24 cellular contexts compared by ENCODE assay signal in the genomic region with DNA sequence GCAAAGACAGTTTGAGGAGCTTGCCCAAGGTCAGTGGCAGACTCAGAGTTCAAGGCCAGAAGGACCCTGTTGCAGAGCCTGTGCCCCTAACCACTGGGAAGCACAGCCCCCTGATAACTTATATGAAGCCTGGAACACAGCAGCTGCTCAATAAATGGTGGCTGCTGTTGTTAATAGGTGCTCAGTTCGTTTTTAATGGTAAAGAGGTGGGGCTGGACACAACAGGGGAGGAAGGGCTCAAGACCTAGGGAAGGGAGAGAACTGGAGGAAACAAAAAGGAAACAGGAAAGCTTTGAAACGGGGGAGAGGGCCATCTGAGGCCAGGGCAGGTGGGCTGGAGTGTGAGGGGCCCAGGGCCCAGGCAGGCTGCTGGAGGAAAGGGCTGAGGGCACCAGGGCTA.
"Had no signal": no experiment of that assay in that cellular context is flagged by ENCODE, and none has a peak within 500 bp of the region (broad histone marks: within the 10 kb centered on the region; RNA-seq: fewer than 3 reads in every experiment).

No MANE protein-coding gene starts in this region.

- H3K4me2 ChIP-seq: hepatocyte, neural progenitor cell, smooth muscle cell had no signal

- H3K9me3 ChIP-seq: lower lobe of right lung, neutrophil, right atrium auricular region, right lobe of liver, transverse colon, upper lobe of right lung had no signal

- DNase-seq: heart right ventricle; kidney glomerular epithelial cell; left cardiac atrium; mammary epithelial cell; mesenchymal stem cell; naive thymus-derived CD8-positive, alpha-beta T cell; nephron progenitor cell; occipital lobe; right lobe of liver; stimulated activated CD4-positive, alpha-beta T cell treated with anti-CD3 and anti-CD28 coated beads, Interleukin-1b, Interleukin-23, amount 100 ng/mL, for 48 hours; stimulated activated CD4-positive, alpha-beta T cell treated with anti-CD3 and anti-CD28 coated beads, Interleukin-2, amount 100 ng/mL, for 48 hours; stimulated activated CD4-positive, alpha-beta T cell treated with anti-CD3 and anti-CD28 coated beads, Interleukin-4, amount 100 ng/mL, for 4 hours; stimulated activated naive CD4-positive, alpha-beta T cell treated with Interleukin-2 at 50 U/mL for 16 hours; stimulated activated naive CD8-positive, alpha-beta T cell treated with anti-CD3 and anti-CD28 coated beads, Interleukin-15, amount 100 ng/mL, for 72 hours; transverse colon had no signal

- H3K36me3 Mint-ChIP-seq: naive thymus-derived CD8-positive, alpha-beta T cell; stimulated activated memory B cell treated with anti-CD40 and anti-IgM and Interleukin-4, amounts not matched to agents 10 μg/mL and 1 μg/mL and 100 μg/mL, for 72 hours had no signal

- H3K4me3 Mint-ChIP-seq: naive thymus-derived CD8-positive, alpha-beta T cell; nephron progenitor cell; neural progenitor cell; stimulated activated memory B cell treated with anti-CD40 and anti-IgM and Interleukin-4, amounts not matched to agents 10 μg/mL and 1 μg/mL and 100 μg/mL, for 72 hours; stimulated activated naive CD8-positive, alpha-beta T cell treated with anti-CD3 and anti-CD28 coated beads, Interleukin-15, amount 100 ng/mL, for 72 hours had no signal

- H3K27me3 ChIP-seq: hepatocyte, neural progenitor cell, right atrium auricular region, right lobe of liver, transverse colon, upper lobe of right lung had no signal

- H3K4me1 Mint-ChIP-seq: stimulated activated naive CD8-positive, alpha-beta T cell treated with anti-CD3 and anti-CD28 coated beads, Interleukin-15, amount 100 ng/mL, for 72 hours had no signal

- H3K9me3 Mint-ChIP-seq: naive thymus-derived CD8-positive, alpha-beta T cell; neural progenitor cell; stimulated activated memory B cell treated with anti-CD40 and anti-IgM and Interleukin-4, amounts not matched to agents 10 μg/mL and 1 μg/mL and 100 μg/mL, for 72 hours; stimulated activated naive CD8-positive, alpha-beta T cell treated with anti-CD3 and anti-CD28 coated beads, Interleukin-15, amount 100 ng/mL, for 72 hours had no signal

- H3K79me2 ChIP-seq: hepatocyte, parathyroid adenoma had no signal

- H2AFZ ChIP-seq: hepatocyte, neural progenitor cell, parathyroid adenoma had no signal

- H3K4me1 ChIP-seq: parathyroid adenoma, right atrium auricular region, right lobe of liver, upper lobe of right lung had no signal

- H3K36me3 ChIP-seq: heart right ventricle, lower lobe of right lung, neural progenitor cell, neutrophil, right atrium auricular region, right lobe of liver, transverse colon, upper lobe of right lung had no signal

- H3K27ac ChIP-seq: heart right ventricle, hepatocyte, lower lobe of right lung, neural progenitor cell, neutrophil, parathyroid adenoma, right atrium auricular region, right lobe of liver, transverse colon, upper lobe of right lung had no signal

- H3K27ac Mint-ChIP-seq: naive thymus-derived CD8-positive, alpha-beta T cell; nephron progenitor cell; stimulated activated memory B cell treated with anti-CD40 and anti-IgM and Interleukin-4, amounts not matched to agents 10 μg/mL and 1 μg/mL and 100 μg/mL, for 72 hours; stimulated activated naive CD8-positive, alpha-beta T cell treated with anti-CD3 and anti-CD28 coated beads, Interleukin-15, amount 100 ng/mL, for 72 hours had no signal

- H3K4me3 ChIP-seq: heart right ventricle, hepatocyte, lower lobe of right lung, neural progenitor cell, right atrium auricular region, right lobe of liver, smooth muscle cell, transverse colon, upper lobe of right lung had no signal
